8 cellular contexts compared by ENCODE assay signal in the genomic region with DNA sequence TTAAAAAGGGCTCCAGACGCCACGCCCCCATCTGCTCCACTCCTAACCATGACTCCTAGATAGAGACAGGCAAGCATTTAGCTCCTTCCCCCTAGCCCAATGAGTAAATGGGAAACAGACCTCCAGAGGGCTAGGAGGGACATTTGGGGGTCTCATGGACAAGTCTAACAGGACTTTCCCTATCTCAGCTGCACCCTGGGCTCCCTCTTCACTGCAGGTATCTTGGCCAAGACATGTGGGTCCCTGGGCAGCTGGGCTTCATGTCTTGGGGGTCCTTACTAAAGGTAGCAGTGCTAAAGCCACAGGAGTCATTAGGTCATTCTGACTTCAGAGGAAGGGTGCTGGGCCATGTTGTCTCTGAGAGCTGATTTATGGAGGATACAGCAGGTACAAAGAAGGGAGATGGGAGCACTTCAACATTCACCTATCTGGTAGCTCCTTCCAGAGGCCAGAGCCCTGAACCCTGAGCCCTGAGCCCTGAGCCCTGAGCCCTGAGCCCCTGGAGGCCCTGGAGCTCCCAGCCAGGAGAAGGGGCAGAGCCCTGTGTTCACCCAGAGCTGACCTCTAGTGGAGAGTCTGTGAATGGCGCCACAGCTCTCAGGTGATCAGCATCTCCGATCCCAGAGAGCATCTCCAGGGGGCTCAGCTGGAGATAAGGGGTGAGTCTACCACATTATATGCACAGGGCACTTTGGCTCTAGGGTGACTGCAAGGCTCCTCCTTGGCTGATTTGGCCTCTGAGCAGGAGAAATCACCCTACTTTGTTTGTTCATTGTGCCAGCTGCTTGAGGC. TPM values are rescaled to one million over a fixed set of nuclear protein-coding genes. Genes with fewer than 3 reads are reported as not detected.
DNase-seq lines count a peak whose midpoint lies in the region; ATAC-seq and TF ChIP-seq lines count a peak whose summit lies in the region.

No MANE protein-coding gene starts in this region.

- TF ChIP-seq POLR2A in uterus (IDR thresholded peaks at IDR 0.05): no peak

- DNase-seq in activated CD4-positive, CD25-positive, alpha-beta regulatory T cell treated with anti-CD3 and anti-CD28 coated beads, Interleukin-2, amount 50 U/mL, for 72 hours: peak; percentile 32
- DNase-seq in iPS DF 6.9 (ENCODE audit: low read depth, low spot score) (peak; percentile 29), uterus (no peak)
- peak; percentile 45 for DNase-seq in stimulated activated naive CD8-positive, alpha-beta T cell treated with anti-CD3 and anti-CD28 coated beads, Interleukin-15, Interleukin-2, amounts not matched to agents 100 U/mL and 50 U/mL, for 24 hours

- no peak overlapping the region for H3K4me3 Mint-ChIP-seq in activated T-helper 17 cell treated with anti-CD3 and anti-CD28 coated beads, Interleukin-2, amount 50 U/mL, for 72 hours

- peaks cover 11% of the 10 kb centered on the region for H3K27me3 Mint-ChIP-seq in activated T-helper 17 cell treated with anti-CD3 and anti-CD28 coated beads, Interleukin-2, amount 50 U/mL, for 72 hours

- H3K36me3 ChIP-seq in iPS DF 6.9 (ENCODE audit: control insufficient read depth, insufficient read depth, low read length) (no peaks in the 10 kb centered on the region), uterus (no peaks in the 10 kb centered on the region)

- H3K27ac ChIP-seq in iPS DF 6.9 (ENCODE audit: low read length) (no peak overlapping the region), uterus (no peak overlapping the region)

- no CpG with 5 or more reads among the region's 4 CpGs for WGBS in iPS DF 6.9 (ENCODE audit: insufficient coverage, insufficient read length)

- H3K27ac Mint-ChIP-seq in activated T-helper 17 cell treated with anti-CD3 and anti-CD28 coated beads, Interleukin-2, amount 50 U/mL, for 72 hours: no peak overlapping the region

- TF ChIP-seq CTCF in LNCAP (IDR thresholded peaks at IDR 0.05): peak; percentile 82
- TF ChIP-seq CTCF in uterus (IDR thresholded peaks at IDR 0.05): peak in 2 of 4 experiments; percentile 16 to 30

- no peaks in the 10 kb centered on the region for H3K4me1 Mint-ChIP-seq in activated T-helper 17 cell treated with anti-CD3 and anti-CD28 coated beads, Interleukin-2, amount 50 U/mL, for 72 hours

- no peaks in the 10 kb centered on the region for H3K36me3 Mint-ChIP-seq in activated T-helper 17 cell treated with anti-CD3 and anti-CD28 coated beads, Interleukin-2, amount 50 U/mL, for 72 hours (ENCODE audit: low read depth)

- H3K4me3 ChIP-seq in iPS DF 6.9 (ENCODE audit: low read length) (no peak overlapping the region), uterus (no peak overlapping the region)

- H3K9me3 ChIP-seq in iPS DF 6.9 (ENCODE audit: control insufficient read depth, insufficient read depth, low read length) (no peaks in the 10 kb centered on the region), uterus (no peaks in the 10 kb centered on the region)

- intact Hi-C loops in uterus (cut with DNase I; ENCODE audit: low total_unique reads): no loop called here

- ATAC-seq in activated CD4-positive, CD25-positive, alpha-beta regulatory T cell treated with anti-CD3 and anti-CD28 coated beads, Interleukin-2, amount 50 U/mL, for 24 hours: no peak
- ATAC-seq in GM21786 (IDR thresholded peaks at IDR 0.05; ENCODE audit: unreplicated experiment): peak; percentile 84
- peak; percentile 34 for ATAC-seq in activated T-helper 17 cell treated with anti-CD3 and anti-CD28 coated beads, Interleukin-2, amount 50 U/mL, for 72 hours (replicated peaks)
- ATAC-seq in stimulated activated naive CD8-positive, alpha-beta T cell treated with anti-CD3 and anti-CD28 coated beads, Interleukin-15, Interleukin-2, amounts not matched to agents 100 U/mL and 50 U/mL, for 24 hours: peak; percentile 53

- H3K27me3 ChIP-seq in iPS DF 6.9 (ENCODE audit: control insufficient read depth, insufficient read depth, low read length): no peaks in the 10 kb centered on the region
- no peaks in the 10 kb centered on the region for H3K27me3 ChIP-seq in uterus

- H3K9me3 Mint-ChIP-seq in activated T-helper 17 cell treated with anti-CD3 and anti-CD28 coated beads, Interleukin-2, amount 50 U/mL, for 72 hours: no peaks in the 10 kb centered on the region

- no peaks in the 10 kb centered on the region for H3K4me1 ChIP-seq in iPS DF 6.9 (ENCODE audit: control insufficient read depth, insufficient read depth, low read length)
- no peaks in the 10 kb centered on the region for H3K4me1 ChIP-seq in uterus

RNA-seq across cellular contexts. Expression of gene EPHB1, which starts 40.1 kb away (rescaled TPM):
- total RNA-seq in activated T-helper 17 cell treated with anti-CD3 and anti-CD28 coated beads, Interleukin-2, amount 50 U/mL, for 72 hours: 1 to 10 TPM; 1.2 to 1.3 TPM
- total RNA-seq in uterus: 1 to 10 TPM in 3 of 4 donors, not detected in 1; 2.6 to 5.3 (median 3.1) TPM

Comparison
In these comparisons a context has a peak if more than half of its experiments do, and no peak if none do; other contexts are left out.
1. DNase-seq: peak in activated CD4-positive, CD25-positive, alpha-beta regulatory T cell treated with anti-CD3 and anti-CD28 coated beads, Interleukin-2, amount 50 U/mL, for 72 hours (single experiment), iPS DF 6.9 (single experiment) and stimulated activated naive CD8-positive, alpha-beta T cell treated with anti-CD3 and anti-CD28 coated beads, Interleukin-15, Interleukin-2, amounts not matched to agents 100 U/mL and 50 U/mL, for 24 hours (single experiment); none in uterus (0 of 2).
2. ATAC-seq: peak in GM21786 (single experiment), activated T-helper 17 cell treated with anti-CD3 and anti-CD28 coated beads, Interleukin-2, amount 50 U/mL, for 72 hours (single experiment) and stimulated activated naive CD8-positive, alpha-beta T cell treated with anti-CD3 and anti-CD28 coated beads, Interleukin-15, Interleukin-2, amounts not matched to agents 100 U/mL and 50 U/mL, for 24 hours (single experiment); none in activated CD4-positive, CD25-positive, alpha-beta regulatory T cell treated with anti-CD3 and anti-CD28 coated beads, Interleukin-2, amount 50 U/mL, for 24 hours (0 of 2).